Comparison of ENCODE assay signal across 8 cellular contexts in the genomic region with DNA sequence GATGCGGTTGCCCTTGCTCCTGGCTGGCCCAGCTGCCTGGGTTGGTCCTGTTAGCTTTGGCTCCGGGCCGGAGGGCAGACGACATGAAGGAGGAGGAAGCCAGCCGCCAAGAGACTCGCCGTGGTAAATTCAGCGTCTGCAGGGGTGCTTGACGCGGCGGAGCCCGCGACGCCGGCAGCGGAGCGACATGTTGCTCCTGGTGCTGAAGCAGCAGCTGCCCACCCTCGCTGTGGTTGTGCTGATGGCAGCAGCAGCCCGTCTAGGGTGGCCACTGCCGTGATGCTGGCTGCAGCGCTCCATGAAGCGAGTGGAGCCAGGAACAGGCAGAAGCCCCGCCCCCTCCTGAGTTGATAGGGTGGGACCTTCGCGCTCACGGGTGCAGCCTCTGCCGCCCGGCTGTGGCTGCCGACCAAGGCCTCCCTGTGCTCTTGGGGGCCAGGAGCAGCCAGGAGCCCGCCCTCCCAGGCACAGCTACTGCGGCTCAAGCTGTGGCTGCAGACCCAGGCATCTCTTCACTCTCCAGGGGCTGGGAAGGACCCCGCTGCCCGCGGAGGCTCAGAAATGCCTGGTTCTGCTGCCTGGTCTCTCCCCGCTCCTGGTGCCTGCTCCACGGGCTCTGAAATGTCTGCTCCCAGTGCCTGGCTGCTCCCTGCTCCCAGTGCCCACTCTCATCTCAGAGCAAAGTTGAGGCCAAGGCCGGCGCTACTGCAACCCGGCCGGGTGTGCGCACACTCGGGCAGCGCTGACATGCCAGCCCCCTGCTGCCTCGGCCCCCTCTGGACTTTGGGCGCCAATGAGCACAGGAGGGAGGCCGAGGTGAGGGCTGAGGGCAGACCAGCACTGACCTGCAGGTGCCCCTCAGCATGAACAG. TPM values are rescaled to one million over a fixed set of nuclear protein-coding genes. Genes with fewer than 3 reads are reported as not detected.
DNase-seq lines count a peak whose midpoint lies in the region; ATAC-seq and TF ChIP-seq lines count a peak whose summit lies in the region.

No MANE protein-coding gene starts in this region.

- peak overlapping the region; percentile 77 for H3K4me3 Mint-ChIP-seq in chondrocyte (ENCODE audit: unreplicated experiment)

- peak overlapping the region; percentile 15 for H3K27ac Mint-ChIP-seq in chondrocyte (ENCODE audit: unreplicated experiment)

- ATAC-seq in GM19025 (IDR thresholded peaks at IDR 0.05; ENCODE audit: low read depth, unreplicated experiment) (peak; percentile 70), HG03196 (IDR thresholded peaks at IDR 0.05; ENCODE audit: unreplicated experiment) (peak; percentile 60)

- TF ChIP-seq CTCF in AG09319 (IDR thresholded peaks at IDR 0.05; ENCODE audit: low read depth, low read length) (no peak), chondrocyte (IDR thresholded peaks at IDR 0.05) (no peak)

- H3K36me3 Mint-ChIP-seq in chondrocyte (ENCODE audit: low read depth), result no peaks in the 10 kb centered on the region

- H3K4me1 Mint-ChIP-seq in chondrocyte (ENCODE audit: low read depth), result peaks cover 28% of the 10 kb centered on the region

- DNase-seq in AG09319 (ENCODE audit: extremely low read depth, low read depth), result peak; percentile 23
- peak; percentile 83 for DNase-seq in NCI-H345 (lab: John Stamatoyannopoulos, UW)
- DNase-seq in activated CD4-positive, CD25-positive, alpha-beta regulatory T cell treated with anti-CD3 and anti-CD28 coated beads, Interleukin-2, amount 50 U/mL, for 72 hours, result peak; percentile 74
- DNase-seq in chondrocyte (ENCODE audit: low spot score), result no peak
- DNase-seq in left kidney (ENCODE audit: low read depth, low spot score), result peak; percentile 95
- peak; percentile 85 to 88 for DNase-seq in stimulated activated CD4-positive, alpha-beta T cell treated with anti-CD3 and anti-CD28 coated beads, Interleukin-2, amount 100 ng/mL, for 24 hours

- H3K9me3 Mint-ChIP-seq in chondrocyte (ENCODE audit: low read depth), result no peaks in the 10 kb centered on the region

- no peaks in the 10 kb centered on the region for H3K27me3 Mint-ChIP-seq in chondrocyte (ENCODE audit: low read depth)

RNA-seq across cellular contexts. Expression of gene ZNF692, which starts 4.4 kb away (rescaled TPM):
- total RNA-seq in chondrocyte, result 20.7 to 36.4 TPM (median 21.6 TPM) in 3 replicates

RNA-seq across cellular contexts. Expression of gene ZNF672, which starts 25.2 kb away (rescaled TPM):
- total RNA-seq in chondrocyte, result 17.1 to 20.2 TPM (median 19.8 TPM) in 3 replicates

RNA-seq across cellular contexts. Expression of gene SH3BP5L, which starts 37.5 kb away (rescaled TPM):
- total RNA-seq in chondrocyte, result 30.1 to 33.9 TPM (median 30.8 TPM) in 3 replicates

RNA-seq across cellular contexts. Expression of gene PGBD2, which starts 42.8 kb away (rescaled TPM):
- total RNA-seq in chondrocyte, result 5.2 to 6.0 TPM (median 5.8 TPM) in 3 replicates
